In the genomic region with DNA sequence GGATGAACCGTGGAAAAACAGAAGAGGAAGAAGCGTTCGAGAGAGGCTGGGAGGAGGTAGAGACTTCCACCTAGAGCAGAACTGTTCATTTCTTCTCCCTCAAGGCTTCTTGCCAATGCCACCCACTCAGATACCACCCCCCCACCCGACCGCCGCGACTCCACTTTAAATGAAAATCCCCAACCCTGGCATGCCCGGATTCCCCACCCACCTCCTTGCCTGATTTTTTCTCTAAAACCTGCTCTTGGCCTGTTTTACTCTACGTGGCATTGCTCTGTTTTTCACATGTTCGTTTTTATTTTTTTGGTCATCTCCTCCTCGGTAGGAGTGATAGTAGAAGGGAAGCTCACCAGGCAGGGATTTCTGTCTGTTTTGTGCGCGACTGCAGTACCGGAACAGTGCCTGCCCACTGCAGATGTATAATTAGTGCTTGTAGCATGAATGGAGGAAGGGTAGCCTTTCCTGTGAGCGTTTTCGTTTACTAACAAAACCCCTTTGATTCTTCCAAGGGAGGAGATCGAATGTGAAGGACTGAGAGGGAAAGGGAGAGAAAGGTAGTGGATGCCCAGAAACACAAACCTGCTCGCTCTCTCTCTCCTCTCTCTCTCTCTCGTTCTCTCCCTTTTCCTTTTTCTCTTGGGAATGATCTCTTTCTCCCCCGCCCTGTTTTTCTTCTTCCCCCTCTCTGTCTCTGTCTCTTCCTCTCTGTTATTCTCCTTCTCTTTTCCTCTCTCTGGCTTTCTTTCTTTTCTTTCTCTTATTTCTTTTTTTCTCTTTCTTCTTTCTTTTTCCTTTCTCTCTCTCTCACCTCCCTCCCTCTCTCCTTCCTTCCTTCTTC, we compare ENCODE assay signal across 1 cellular context.
TF ChIP-seq lines count a peak whose summit lies in the region.

No MANE protein-coding gene starts in this region.

TF ChIP-seq in HEK293, 187 proteins besides CTCF, POLR2A, EP300 and RAD21 (continued from another document):
- TF ChIP-seq TSHZ1 (tag by site-specific recombination; IDR thresholded peaks at IDR 0.05; ENCODE audit: borderline replicate concordance) (no peak), ZSCAN18 (tag by site-specific recombination; IDR thresholded peaks at IDR 0.05) (no peak), ZNF18 (tag by site-specific recombination; IDR thresholded peaks at IDR 0.05) (no peak), ZNF626 (tag by site-specific recombination; IDR thresholded peaks at IDR 0.05) (no peak), ZBTB7A (tag by site-specific recombination; IDR thresholded peaks at IDR 0.05; ENCODE audit: low read depth) (no peak), ZNF140 (tag by site-specific recombination; IDR thresholded peaks at IDR 0.05) (no peak), ZNF596 (tag by site-specific recombination; IDR thresholded peaks at IDR 0.05) (peak; percentile 95), PRDM1 (tag by site-specific recombination; IDR thresholded peaks at IDR 0.05) (peak; percentile 98), EGR2 (tag by site-specific recombination; IDR thresholded peaks at IDR 0.05; ENCODE audit: low read depth) (0 out of 2 replicates have a peak, but pooled peaks have one; percentile 36), ZFP37 (tag by site-specific recombination; IDR thresholded peaks at IDR 0.05) (no peak), GLIS2 (tag by site-specific recombination; IDR thresholded peaks at IDR 0.05) (no peak)
